In genomic region chr13:66509176-66509575, GRCh38 we compare ENCODE assay signal across 27 cellular contexts.
"Had no signal": no experiment of that assay in that cellular context is flagged by ENCODE, and none has a peak within 500 bp of the region (broad histone marks: within the 10 kb centered on the region; RNA-seq: fewer than 3 reads in every experiment).

No MANE protein-coding gene starts in this region.

- H3K4me2 ChIP-seq: hepatocyte had no signal

- H3K27ac Mint-ChIP-seq: activated naive CD4-positive, alpha-beta T cell treated with anti-CD3 and anti-CD28 coated beads, Interleukin-2, amount 10 ng/mL, durations not matched to agents 7 days and 5 days; dendritic cell treated with granulocyte-macrophage colony-stimulating factor and Interleukin-4, amounts not matched to agents 40 ng/mL and 50 ng/mL, for 4 days; mesothelial cell of epicardium; nephron; T-cell had no signal

- H3K27ac ChIP-seq: ascending aorta, esophagus squamous epithelium, foreskin keratinocyte, hepatocyte, lower lobe of right lung, thyroid gland, VCaP had no signal

- H3K36me3 Mint-ChIP-seq: activated naive CD4-positive, alpha-beta T cell treated with anti-CD3 and anti-CD28 coated beads, Interleukin-2, amount 10 ng/mL, durations not matched to agents 7 days and 5 days; T-cell had no signal

- H3K4me1 Mint-ChIP-seq: activated naive CD4-positive, alpha-beta T cell treated with anti-CD3 and anti-CD28 coated beads, Interleukin-2, amount 10 ng/mL, durations not matched to agents 7 days and 5 days; T-cell had no signal

- H3K27me3 Mint-ChIP-seq: activated naive CD4-positive, alpha-beta T cell treated with anti-CD3 and anti-CD28 coated beads, Interleukin-2, amount 10 ng/mL, durations not matched to agents 7 days and 5 days; dendritic cell treated with granulocyte-macrophage colony-stimulating factor and Interleukin-4, amounts not matched to agents 40 ng/mL and 50 ng/mL, for 4 days; T-cell had no signal

- H3K4me1 ChIP-seq: ascending aorta, esophagus squamous epithelium, foreskin keratinocyte, lower lobe of right lung, thyroid gland had no signal

- H3K4me3 Mint-ChIP-seq: activated naive CD4-positive, alpha-beta T cell treated with anti-CD3 and anti-CD28 coated beads, Interleukin-2, amount 10 ng/mL, durations not matched to agents 7 days and 5 days; dendritic cell treated with granulocyte-macrophage colony-stimulating factor and Interleukin-4, amounts not matched to agents 40 ng/mL and 50 ng/mL, for 4 days; mesothelial cell of epicardium; nephron; T-cell had no signal

- H3K9me3 ChIP-seq: ascending aorta, esophagus squamous epithelium, lower lobe of right lung, thyroid gland had no signal

- ATAC-seq: foreskin keratinocyte, left colon, lower lobe of right lung, T-cell had no signal

- DNase-seq: activated CD4-positive, alpha-beta T cell treated with anti-CD3 and anti-CD28 coated beads for 1 hour; activated CD8-positive, alpha-beta memory T cell treated with anti-CD3 and anti-CD28 coated beads for 24 hours; activated CD8-positive, alpha-beta memory T cell treated with anti-CD3 and anti-CD28 coated beads, Interleukin-2, amount 50 U/mL, for 48 hours; activated effector memory CD4-positive, alpha-beta T cell treated with Interleukin-2 at 50 U/mL for 16 hours; activated naive CD4-positive, alpha-beta T cell treated with anti-CD3 and anti-CD28 coated beads, Interleukin-2, amount 10 ng/mL, durations not matched to agents 7 days and 5 days; activated T-cell treated with anti-CD3 and anti-CD28 coated beads, Interleukin-2, amount 50 U/mL, for 48 hours; effector CD8-positive, alpha-beta T cell; esophagus squamous epithelium; foreskin keratinocyte; islet precursor cell; left colon; lower lobe of right lung; occipital lobe; retina; stimulated activated CD4-positive, alpha-beta T cell treated with anti-CD3 and anti-CD28 coated beads, Interleukin-12 subunit alpha, Interleukin-12 subunit beta, amount 100 ng/mL, for 4 hours; stimulated activated CD4-positive, alpha-beta T cell treated with anti-CD3 and anti-CD28 coated beads, Interleukin-1b, Interleukin-23, amount 100 ng/mL, for 48 hours; stimulated activated CD8-positive, alpha-beta memory T cell treated with anti-CD3 and anti-CD28 coated beads, Interleukin-4, amount 100 ng/mL, for 48 hours; stimulated activated naive CD4-positive, alpha-beta T cell; T-cell; T-helper 9 cell; thyroid gland had no signal

- H3K36me3 ChIP-seq: ascending aorta, esophagus squamous epithelium, lower lobe of right lung, thyroid gland had no signal

- H3K9me3 Mint-ChIP-seq: nephron had no signal

- H3K4me3 ChIP-seq: ascending aorta, esophagus squamous epithelium, hepatocyte, lower lobe of right lung, thyroid gland had no signal

- H3K27me3 ChIP-seq: ascending aorta, esophagus squamous epithelium, foreskin keratinocyte, hepatocyte, thyroid gland had no signal

- H3K79me2 ChIP-seq: hepatocyte had no signal

- H2AFZ ChIP-seq: hepatocyte had no signal
